ENCODE assay signal across 8 cellular contexts in the genomic region with DNA sequence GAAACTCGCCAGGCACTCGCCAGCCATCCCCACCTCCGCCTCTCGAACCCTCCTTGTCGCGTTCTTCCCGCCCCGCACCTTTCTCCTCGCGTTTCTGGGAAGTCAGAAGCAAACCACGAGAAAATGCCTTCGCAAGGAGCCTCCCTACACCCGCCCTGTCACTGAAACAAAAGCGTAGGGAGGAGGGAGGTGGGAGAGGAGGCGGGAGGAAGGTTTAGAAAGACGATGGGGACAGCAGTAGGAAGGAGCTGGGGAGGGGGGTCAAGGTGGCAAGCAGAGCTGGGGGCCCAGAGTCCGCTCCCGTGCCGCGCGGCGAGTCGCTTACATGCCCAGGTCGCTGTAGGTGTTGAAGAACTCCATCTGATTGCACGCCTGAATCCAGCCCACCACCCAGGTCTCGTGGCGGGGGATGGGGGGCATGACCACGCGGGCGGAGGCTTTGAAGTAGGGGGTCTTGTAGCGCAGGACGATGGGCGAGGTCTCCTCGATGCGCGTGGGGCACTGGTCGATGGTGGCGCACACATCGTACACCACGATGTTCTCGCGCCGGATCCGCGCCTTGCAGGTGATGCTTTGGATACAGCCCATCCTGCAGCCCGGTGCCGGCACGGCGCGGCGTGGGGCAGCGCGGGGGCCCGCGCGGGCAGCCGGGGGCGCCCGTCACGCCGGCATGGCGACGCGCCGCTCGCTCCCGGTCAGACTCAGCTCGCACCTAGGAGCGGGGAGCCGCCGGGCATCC. TPM values are rescaled to one million over a fixed set of nuclear protein-coding genes. Genes with fewer than 3 reads are reported as not detected.
DNase-seq lines count a peak whose midpoint lies in the region; ATAC-seq and TF ChIP-seq lines count a peak whose summit lies in the region.

No MANE protein-coding gene starts in this region.

- TF ChIP-seq CTCF in type B pancreatic cell (conservative IDR thresholded peaks at IDR 0.05) = no peak

- H3K27me3 Mint-ChIP-seq in memory B cell (peaks cover 12% of the 10 kb centered on the region), type B pancreatic cell (peaks cover 85% of the 10 kb centered on the region)

- peak overlapping the region; percentile 88 for H3K4me3 Mint-ChIP-seq in memory B cell
- peak overlapping the region; percentile 88 for H3K4me3 Mint-ChIP-seq in type B pancreatic cell

- H3K9me3 Mint-ChIP-seq in memory B cell (no peaks in the 10 kb centered on the region), type B pancreatic cell (no peaks in the 10 kb centered on the region)

- H3K36me3 Mint-ChIP-seq in memory B cell (no peaks in the 10 kb centered on the region), type B pancreatic cell (no peaks in the 10 kb centered on the region)

- peaks cover 10% of the 10 kb centered on the region for H3K4me1 Mint-ChIP-seq in memory B cell
- peaks cover 9% of the 10 kb centered on the region for H3K4me1 Mint-ChIP-seq in type B pancreatic cell (ENCODE audit: unreplicated experiment)

- H3K27ac Mint-ChIP-seq in memory B cell (peak overlapping the region; percentile 6), type B pancreatic cell (peak overlapping the region; percentile 56)

- peak; percentile 62 for DNase-seq in activated CD8-positive, alpha-beta memory T cell treated with anti-CD3 and anti-CD28 coated beads for 24 hours
- no peak for DNase-seq in activated CD8-positive, alpha-beta memory T cell treated with anti-CD3 and anti-CD28 coated beads, Interleukin-2, amount 50 U/mL, for 4 hours
- peak; percentile 10 for DNase-seq in NCI-H2171 (lab: John Stamatoyannopoulos, UW)
- DNase-seq in cerebellar cortex (ENCODE audit: low spot score) = peak; percentile 41
- peak in 1 of 2 donors; percentile 12 for DNase-seq in memory B cell (ENCODE audit: low spot score in 2 of 2)
- no peak for DNase-seq in type B pancreatic cell (ENCODE audit: extremely low spot score, unreplicated experiment)
- no peak for DNase-seq in NK-92 treated with Interleukin-12 subunit alpha and Interleukin-12 subunit beta, amount 100 ng/mL, for 24 hours (lab: John Stamatoyannopoulos, UW)

- ATAC-seq in memory B cell (ENCODE audit: low read depth) (no peak), GM19023 (IDR thresholded peaks at IDR 0.05; ENCODE audit: unreplicated experiment) (no peak)

RNA-seq across cellular contexts. Expression of a gene that starts 1.0 kb away (rescaled TPM):
- 2.6 and 2.9 TPM in 2 replicates for total RNA-seq in type B pancreatic cell (ENCODE audit: low replicate concordance)

Comparison
In these comparisons a context has a peak if more than half of its experiments do, and no peak if none do; other contexts are left out.
1. DNase-seq: peak in activated CD8-positive, alpha-beta memory T cell treated with anti-CD3 and anti-CD28 coated beads for 24 hours (single experiment), NCI-H2171 (single experiment) and cerebellar cortex (single experiment); none in activated CD8-positive, alpha-beta memory T cell treated with anti-CD3 and anti-CD28 coated beads, Interleukin-2, amount 50 U/mL, for 4 hours (single experiment), type B pancreatic cell (single experiment) and NK-92 treated with Interleukin-12 subunit alpha and Interleukin-12 subunit beta, amount 100 ng/mL, for 24 hours (single experiment).